Comparison of ENCODE assay signal across 9 cellular contexts in genomic region chr7:23260371-23260770, GRCh38. TPM values are rescaled to one million over a fixed set of nuclear protein-coding genes. Genes with fewer than 3 reads are reported as not detected.
"Had no signal": no experiment of that assay in that cellular context is flagged by ENCODE, and none has a peak within 500 bp of the region (broad histone marks: within the 10 kb centered on the region; RNA-seq: fewer than 3 reads in every experiment).

No MANE protein-coding gene starts in this region.

- H2AFZ ChIP-seq: GM23338 had no signal

- H3K27ac ChIP-seq: HL-60 had no signal

- ATAC-seq: GM23338, HepG2 had no signal

- H3K4me2 ChIP-seq: GM23338 had no signal

- FAIRE-seq: H1, H54, HepG2 had no signal

- DNase-seq: H9, HCEC 1CT, KG1 had no signal

- H3K4me3 ChIP-seq: GM23338 had no signal

RNA-seq across cellular contexts. Expression of gene GPNMB, which starts 13.8 kb away (rescaled TPM):
- polyA plus RNA-seq: IgD-negative memory B cell had no signal
